In the genomic region with DNA sequence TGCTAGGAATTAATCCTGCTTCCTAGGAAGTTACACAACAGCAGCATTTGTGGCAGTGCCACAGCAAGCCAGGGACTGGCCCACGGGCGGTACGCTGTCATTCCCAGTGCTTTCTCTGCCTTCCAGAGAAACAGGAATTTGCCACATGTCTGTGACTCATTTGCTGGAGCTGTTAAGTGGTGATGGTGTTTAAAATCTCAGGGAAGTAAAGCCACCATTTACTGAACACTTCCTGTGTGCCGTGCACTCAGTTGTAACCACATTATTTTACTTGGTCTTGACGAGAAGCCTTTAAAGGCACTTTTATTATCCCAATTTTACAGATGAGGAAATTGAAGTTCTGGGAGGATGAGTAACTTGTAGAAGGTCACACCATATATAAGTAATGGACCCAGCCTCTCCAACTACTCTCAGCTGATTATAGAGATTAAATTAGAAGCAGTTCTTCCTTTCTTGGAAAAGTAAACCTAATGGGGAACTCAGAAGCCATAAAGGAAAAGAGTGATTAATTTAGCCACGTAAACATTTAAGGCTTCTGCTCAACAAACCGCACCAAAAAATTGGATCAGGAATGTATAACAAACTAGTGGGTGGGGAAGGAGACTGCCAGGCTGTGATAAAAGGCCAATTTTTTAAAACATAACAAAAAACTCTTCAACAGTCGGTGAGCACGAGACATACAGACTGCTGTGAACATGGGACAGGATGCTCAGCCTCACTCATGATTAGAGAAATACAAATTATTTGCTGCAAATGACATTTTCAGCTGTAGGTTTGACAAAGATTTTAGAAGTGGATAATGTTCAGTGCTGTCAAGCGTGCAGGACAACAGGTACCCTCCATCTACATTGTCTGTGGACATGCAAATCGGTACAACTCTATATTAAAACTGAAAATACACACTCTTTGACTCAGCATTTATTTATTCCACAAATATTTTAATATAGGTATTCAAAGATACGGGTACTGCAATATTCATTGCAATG, we compare ENCODE assay signal across 10 cellular contexts.
DNase-seq lines count a peak whose midpoint lies in the region; ATAC-seq and TF ChIP-seq lines count a peak whose summit lies in the region.
"Had no signal": no experiment of that assay in that cellular context is flagged by ENCODE, and none has a peak within 500 bp of the region (broad histone marks: within the 10 kb centered on the region; RNA-seq: fewer than 3 reads in every experiment).

No MANE protein-coding gene starts in this region.

- peaks cover 30% of the 10 kb centered on the region for H3K4me1 ChIP-seq in OCI-LY1 (ENCODE audit: insufficient read depth, low read length, severe bottlenecking)

- H3K4me3 Mint-ChIP-seq in T-helper 2 cell treated with Interferon-gamma antibody and Interleukin-4, amounts not matched to agents 5 μg/mL and 100 μg/mL, for 36 hours = no peak overlapping the region

- H3K79me2 ChIP-seq in OCI-LY1 (ENCODE audit: insufficient read depth, low read length) = no peaks in the 10 kb centered on the region

- H2AFZ ChIP-seq in OCI-LY1 (ENCODE audit: low read length) = no peak overlapping the region

- no peak overlapping the region for H3K4me2 ChIP-seq in OCI-LY1 (ENCODE audit: low read length)

- peak overlapping the region; percentile 55 for H3K27ac ChIP-seq in OCI-LY1 (ENCODE audit: low read depth, low read length, poor library complexity, severe bottlenecking)

- no peak for TF ChIP-seq CTCF in OCI-LY1 (IDR thresholded peaks at IDR 0.05; ENCODE audit: low read length)
- TF ChIP-seq CTCF in epithelial cell of proximal tubule (conservative IDR thresholded peaks at IDR 0.05; ENCODE audit: low read depth, low read length) = no peak
- no peak for TF ChIP-seq CTCF in omental fat pad (IDR thresholded peaks at IDR 0.05)

- no peaks in the 10 kb centered on the region for H3K27me3 ChIP-seq in OCI-LY1 (ENCODE audit: insufficient read depth, low read length)

- ATAC-seq in omental fat pad (ENCODE audit: low FRiP score) (peak; percentile 44), HG02642 (IDR thresholded peaks at IDR 0.05; ENCODE audit: poor library complexity, unreplicated experiment) (no peak)
- ATAC-seq: HepG2 had no signal

- H3K4me3 ChIP-seq in OCI-LY1 (ENCODE audit: low read depth, low read length, poor library complexity, severe bottlenecking) (no peak overlapping the region), epithelial cell of proximal tubule (ENCODE audit: low read depth, low read length) (no peak overlapping the region)

- H3K36me3 ChIP-seq in OCI-LY1 (ENCODE audit: insufficient read depth, low read length) = peaks cover 15% of the 10 kb centered on the region

- no peaks in the 10 kb centered on the region for H4K20me1 ChIP-seq in OCI-LY1 (ENCODE audit: insufficient read depth, low read length)

- no peaks in the 10 kb centered on the region for H3K27me3 Mint-ChIP-seq in T-helper 2 cell treated with Interferon-gamma antibody and Interleukin-4, amounts not matched to agents 5 μg/mL and 100 μg/mL, for 36 hours (ENCODE audit: low read depth)

- no peaks in the 10 kb centered on the region for H3F3A ChIP-seq in OCI-LY1 (ENCODE audit: insufficient read depth, low read length)

- H3K9me3 Mint-ChIP-seq in T-helper 2 cell treated with Interferon-gamma antibody and Interleukin-4, amounts not matched to agents 5 μg/mL and 100 μg/mL, for 36 hours = peaks cover 4% of the 10 kb centered on the region

- peaks cover 16% of the 10 kb centered on the region for H3K4me1 Mint-ChIP-seq in T-helper 2 cell treated with Interferon-gamma antibody and Interleukin-4, amounts not matched to agents 5 μg/mL and 100 μg/mL, for 36 hours (ENCODE audit: low read depth)

- no peaks in the 10 kb centered on the region for H3K36me3 Mint-ChIP-seq in T-helper 2 cell treated with Interferon-gamma antibody and Interleukin-4, amounts not matched to agents 5 μg/mL and 100 μg/mL, for 36 hours (ENCODE audit: low read depth)

- peak; percentile 89 for DNase-seq in EL
- DNase-seq in epithelial cell of proximal tubule (ENCODE audit: low read depth) = peak; percentile 50
- DNase-seq in omental fat pad (ENCODE audit: low spot score) = no peak
- DNase-seq in T-helper 2 cell treated with Interferon-gamma antibody and Interleukin-4, amounts not matched to agents 5 μg/mL and 100 μg/mL, for 36 hours (ENCODE audit: low spot score) = no peak
- DNase-seq in NCI-H146 treated with DMSO at 0.1 percent for 48 hours (lab: John Stamatoyannopoulos, UW; ENCODE audit: unreplicated experiment) = no peak
- DNase-seq in activated gamma-delta T cell (lab: John Stamatoyannopoulos, UW) = no peak
- DNase-seq: small intestine had no signal

- no peak overlapping the region for H3K27ac Mint-ChIP-seq in T-helper 2 cell treated with Interferon-gamma antibody and Interleukin-4, amounts not matched to agents 5 μg/mL and 100 μg/mL, for 36 hours

- no peaks in the 10 kb centered on the region for H3K9me2 ChIP-seq in OCI-LY1 (ENCODE audit: low read depth, low read length)

- H3K9me3 ChIP-seq in OCI-LY1 (ENCODE audit: low read length) = peaks cover 23% of the 10 kb centered on the region

- no peak overlapping the region; the same call in 1 of the 2 replicates for H3K9ac ChIP-seq in OCI-LY1 (ENCODE audit: low read length)

Comparison
In these comparisons a context has a peak if more than half of its experiments do, and no peak if none do; other contexts are left out.
1. DNase-seq: peak in EL (single experiment) and epithelial cell of proximal tubule (single experiment); none in omental fat pad (single experiment), T-helper 2 cell treated with Interferon-gamma antibody and Interleukin-4, amounts not matched to agents 5 μg/mL and 100 μg/mL, for 36 hours (single experiment), NCI-H146 treated with DMSO at 0.1 percent for 48 hours (single experiment) and activated gamma-delta T cell (single experiment).